In genomic region chr17:43418441-43419374, GRCh38 we compare ENCODE assay signal across 8 cellular contexts. TPM values are rescaled to one million over a fixed set of nuclear protein-coding genes. Genes with fewer than 3 reads are reported as not detected.
DNase-seq lines count a peak whose midpoint lies in the region; ATAC-seq, FAIRE-seq and TF ChIP-seq lines count a peak whose summit lies in the region.

No MANE protein-coding gene starts in this region.

- DNase-seq in H4 (ENCODE audit: low spot score) (peak; percentile 80), NCI-H2227 treated with DMSO at 0.1 percent for 48 hours (lab: John Stamatoyannopoulos, UW) (peak; percentile 79), astrocyte of the hippocampus (ENCODE audit: low read depth, low spot score) (peak; percentile 90), upper lobe of right lung (no peak), HT-29 (ENCODE audit: low spot score) (no peak)
- DNase-seq in activated CD8-positive, alpha-beta memory T cell treated with anti-CD3 and anti-CD28 coated beads, Interleukin-2, amount 50 U/mL, for 4 hours: no peak

- TF ChIP-seq CTCF in upper lobe of right lung (IDR thresholded peaks at IDR 0.05): no peak

- no peak overlapping the region for H3K4me3 ChIP-seq in upper lobe of right lung

- FAIRE-seq in islet of Langerhans (lab: Jason Lieb, UNC): peak; percentile 53

- intact Hi-C loops in upper lobe of right lung (cut with DNase I): no loop called here

- H3K27me3 ChIP-seq in upper lobe of right lung: no peaks in the 10 kb centered on the region

- H3K36me3 ChIP-seq in upper lobe of right lung: no peaks in the 10 kb centered on the region

- ATAC-seq in upper lobe of right lung (peak; percentile 39), GM18511 (IDR thresholded peaks at IDR 0.05; ENCODE audit: unreplicated experiment) (no peak)

- H3K27ac ChIP-seq in upper lobe of right lung: no peak overlapping the region

- H3K4me1 ChIP-seq in upper lobe of right lung: peaks cover 18% of the 10 kb centered on the region

- no peaks in the 10 kb centered on the region for H3K9me3 ChIP-seq in upper lobe of right lung

RNA-seq across cellular contexts. Expression of gene ARL4D, which starts 19.9 kb away (rescaled TPM):
- 6.1 and 8.4 TPM in 2 replicates for total RNA-seq in H4 (2014; rRNA removed; shearing (Covaris generic))
- 18.5 TPM for total RNA-seq in upper lobe of right lung
- 2.6 and 2.8 TPM in 2 replicates for total RNA-seq in HT-29 (2014; rRNA removed; shearing (Covaris generic))

Comparison
In these comparisons a context has a peak if more than half of its experiments do, and no peak if none do; other contexts are left out.
1. DNase-seq: peak in H4 (single experiment), NCI-H2227 treated with DMSO at 0.1 percent for 48 hours (single experiment) and astrocyte of the hippocampus (single experiment); none in upper lobe of right lung (single experiment), activated CD8-positive, alpha-beta memory T cell treated with anti-CD3 and anti-CD28 coated beads, Interleukin-2, amount 50 U/mL, for 4 hours (single experiment) and HT-29 (single experiment).